Comparison of ENCODE assay signal across 9 cellular contexts in genomic region chr7:21352540-21353387, GRCh38.
A peak's percentile ranks its signal among the peaks of the same experiment; 100 is the strongest.
DNase-seq lines count a peak whose midpoint lies in the region; ATAC-seq and TF ChIP-seq lines count a peak whose summit lies in the region.
"Had no signal": no experiment of that assay in that cellular context is flagged by ENCODE, and none has a peak within 500 bp of the region (broad histone marks: within the 10 kb centered on the region; RNA-seq: fewer than 3 reads in every experiment).

No MANE protein-coding gene starts in this region.

- no peaks in the 10 kb centered on the region for H3K79me2 ChIP-seq in Loucy (ENCODE audit: insufficient read depth, low read length)

- H3K27me3 ChIP-seq in Loucy (ENCODE audit: insufficient read depth, low read length, poor library complexity, severe bottlenecking) (no peaks in the 10 kb centered on the region), gastrocnemius medialis (no peaks in the 10 kb centered on the region)
- H3K27me3 ChIP-seq in effector memory CD4-positive, alpha-beta T cell (replicated peaks; ENCODE audit: control insufficient read depth, insufficient read depth, low read length, poor library complexity, severe bottlenecking): no peaks in the 10 kb centered on the region

- peaks cover 40% of the 10 kb centered on the region for H3K4me1 ChIP-seq in Loucy (ENCODE audit: insufficient read depth, low read length, poor library complexity, severe bottlenecking)
- H3K4me1 ChIP-seq in effector memory CD4-positive, alpha-beta T cell (ENCODE audit: control insufficient read depth, insufficient read depth, low read length, poor library complexity, severe bottlenecking): peaks cover 26% of the 10 kb centered on the region
- H3K4me1 ChIP-seq in gastrocnemius medialis: no peaks in the 10 kb centered on the region

- intact Hi-C loops in gastrocnemius medialis (cut with DNase I; ENCODE audit: low total_unique reads): no loop called here

- peak overlapping the region; percentile 36 for H3K27ac ChIP-seq in effector memory CD4-positive, alpha-beta T cell (ENCODE audit: insufficient read depth, low read length, poor library complexity, severe bottlenecking)
- H3K27ac ChIP-seq in gastrocnemius medialis: no peak overlapping the region

- no peak overlapping the region for H3K9ac ChIP-seq in Loucy (ENCODE audit: low read depth, low read length, poor library complexity, severe bottlenecking)

- TF ChIP-seq CTCF in Loucy (conservative IDR thresholded peaks at IDR 0.05; ENCODE audit: low read length) (no peak), gastrocnemius medialis (IDR thresholded peaks at IDR 0.05 in 4 of 5, conservative IDR thresholded peaks at IDR 0.05 in 1 of 5) (no peak)

- H3K9me3 ChIP-seq in Loucy (ENCODE audit: insufficient read depth, low read depth, low read length): no peaks in the 10 kb centered on the region
- no peaks in the 10 kb centered on the region for H3K9me3 ChIP-seq in effector memory CD4-positive, alpha-beta T cell (ENCODE audit: control insufficient read depth, low read length)
- H3K9me3 ChIP-seq in gastrocnemius medialis: no peaks in the 10 kb centered on the region

- no peaks in the 10 kb centered on the region for H3K9me2 ChIP-seq in Loucy (replicated peaks; ENCODE audit: low read depth, low read length)

- H3F3A ChIP-seq in Loucy (ENCODE audit: low read depth): peaks cover 12% of the 10 kb centered on the region

- in situ Hi-C loops in gastrocnemius medialis (cut with MboI; ENCODE audit: low sequenced_read_pairs in 4 of 4): no loop called here

- no peak for DNase-seq in effector memory CD4-positive, alpha-beta T cell
- DNase-seq in NCI-H1105 treated with DMSO at 0.1 percent for 48 hours (lab: John Stamatoyannopoulos, UW) (no peak), NCI-H146 (lab: John Stamatoyannopoulos, UW) (no peak), gastrocnemius medialis (no peak), T-helper 9 cell (no peak)
- DNase-seq: IMR-90 had no signal

- no peaks in the 10 kb centered on the region for H3K36me3 ChIP-seq in Loucy (ENCODE audit: insufficient read depth, low read length)
- no peaks in the 10 kb centered on the region for H3K36me3 ChIP-seq in effector memory CD4-positive, alpha-beta T cell (ENCODE audit: control insufficient read depth, insufficient read depth, low read length)
- no peaks in the 10 kb centered on the region for H3K36me3 ChIP-seq in gastrocnemius medialis

- peak overlapping the region; percentile 61 for H2AFZ ChIP-seq in Loucy (ENCODE audit: low read length)

- ATAC-seq in GM18508 (IDR thresholded peaks at IDR 0.05; ENCODE audit: insufficient read depth, unreplicated experiment) (peak; percentile 81), GM21786 (IDR thresholded peaks at IDR 0.05; ENCODE audit: unreplicated experiment) (peak; percentile 78), gastrocnemius medialis (no peak)

- H3K4me3 ChIP-seq in Loucy (ENCODE audit: low read length, poor library complexity, severe bottlenecking) (peak overlapping the region; percentile 5), gastrocnemius medialis (no peak overlapping the region)
- peak overlapping the region; percentile 3 for H3K4me3 ChIP-seq in effector memory CD4-positive, alpha-beta T cell (ENCODE audit: insufficient read depth, low read depth, low read length, poor library complexity, severe bottlenecking)

- H4K20me1 ChIP-seq in Loucy (ENCODE audit: insufficient read depth, low read length, poor library complexity, severe bottlenecking): no peaks in the 10 kb centered on the region

- peak overlapping the region; percentile 35 for H3K4me2 ChIP-seq in Loucy (ENCODE audit: low read depth, low read length, poor library complexity, severe bottlenecking)

- no peak for TF ChIP-seq POLR2A in gastrocnemius medialis (IDR thresholded peaks at IDR 0.05)

Comparison
In these comparisons a context has a peak if more than half of its experiments do, and no peak if none do; other contexts are left out.
1. ATAC-seq: peak in GM18508 (single experiment) and GM21786 (single experiment); none in gastrocnemius medialis (0 of 2).
2. H3K4me3 ChIP-seq: peak in Loucy (single experiment) and effector memory CD4-positive, alpha-beta T cell (single experiment); none in gastrocnemius medialis (0 of 4).